In the genomic region with DNA sequence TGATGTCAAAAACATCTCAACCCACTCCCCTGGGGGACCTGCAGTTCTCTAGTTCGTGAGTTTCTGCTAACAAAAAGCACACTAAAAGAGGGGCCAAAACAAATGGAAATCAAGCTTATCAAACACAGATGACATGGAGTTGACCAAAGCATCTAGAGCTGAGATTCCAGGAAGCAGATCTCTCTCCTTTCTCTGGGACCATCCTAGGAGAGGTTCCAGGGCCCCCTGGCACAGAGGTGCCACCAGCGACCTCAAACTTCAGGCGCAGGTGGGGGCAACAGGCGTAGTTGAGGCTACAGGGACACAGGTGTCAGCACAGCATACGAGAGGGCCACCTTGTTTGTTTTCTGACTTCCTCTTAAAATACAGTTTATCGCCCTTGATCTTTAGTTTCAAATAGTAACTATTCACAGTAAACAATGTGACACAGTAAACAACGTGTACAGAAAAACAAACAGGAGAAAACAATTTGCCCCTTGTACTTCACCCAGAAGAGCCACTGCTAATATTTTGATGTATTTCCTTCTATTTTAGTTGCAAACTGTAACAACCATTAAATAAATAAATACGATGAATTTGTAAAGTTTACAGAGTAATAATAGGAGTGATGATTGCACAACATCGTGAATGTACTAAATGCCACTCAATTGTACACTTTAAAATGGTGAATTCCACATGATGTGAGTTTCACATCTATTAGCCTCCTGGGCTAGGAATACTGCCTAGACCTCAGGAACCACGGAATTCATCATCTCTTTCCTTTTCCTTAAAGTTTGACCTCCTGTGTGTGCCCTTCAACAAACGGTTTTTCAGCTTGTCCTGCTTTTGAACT, we compare ENCODE assay signal across 27 cellular contexts. TPM values are rescaled to one million over a fixed set of nuclear protein-coding genes. Genes with fewer than 3 reads are reported as not detected.
DNase-seq lines count a peak whose midpoint lies in the region; ATAC-seq, FAIRE-seq and TF ChIP-seq lines count a peak whose summit lies in the region.
"Had no signal": no experiment of that assay in that cellular context is flagged by ENCODE, and none has a peak within 500 bp of the region (broad histone marks: within the 10 kb centered on the region; RNA-seq: fewer than 3 reads in every experiment).

No MANE protein-coding gene starts in this region.

- no peak overlapping the region for H2AFZ ChIP-seq in OCI-LY3 (ENCODE audit: low read depth, low read length)

- H3K27ac ChIP-seq in OCI-LY3 (ENCODE audit: low read length) = peak overlapping the region; percentile 92
- no peak overlapping the region for H3K27ac ChIP-seq in left lung
- no peak overlapping the region for H3K27ac ChIP-seq in breast epithelium
- H3K27ac ChIP-seq: cardiac muscle cell, dorsolateral prefrontal cortex, heart right ventricle, sigmoid colon, suprapubic skin had no signal

- peak overlapping the region; percentile 0; the same call in 1 of the 2 replicates for H3K4me2 ChIP-seq in OCI-LY3 (ENCODE audit: low read length)

- no peaks in the 10 kb centered on the region for H3K9me3 ChIP-seq in OCI-LY3 (ENCODE audit: insufficient read depth, low read length)
- H3K9me3 ChIP-seq in left lung = no peaks in the 10 kb centered on the region
- H3K9me3 ChIP-seq in breast epithelium = no peaks in the 10 kb centered on the region
- H3K9me3 ChIP-seq: heart right ventricle, sigmoid colon, suprapubic skin had no signal

- no peaks in the 10 kb centered on the region for H4K20me1 ChIP-seq in OCI-LY3 (ENCODE audit: insufficient read depth, low read length)

- intact Hi-C loops in left lung (cut with DNase I) (no loop called here), breast epithelium (cut with DNase I; ENCODE audit: low total_unique reads) (no loop called here)

- H3K79me2 ChIP-seq in OCI-LY3 (ENCODE audit: low read length) = peaks cover 95% of the 10 kb centered on the region

- H3K4me1 ChIP-seq in OCI-LY3 (ENCODE audit: low read length) (peaks cover 97% of the 10 kb centered on the region), left lung (no peaks in the 10 kb centered on the region), breast epithelium (no peaks in the 10 kb centered on the region)
- H3K4me1 ChIP-seq: sigmoid colon, suprapubic skin had no signal

- TF ChIP-seq CTCF in OCI-LY3 (IDR thresholded peaks at IDR 0.05; ENCODE audit: low read depth, low read length) (no peak), left lung (IDR thresholded peaks at IDR 0.05) (no peak), breast epithelium (IDR thresholded peaks at IDR 0.05) (no peak)

- H3K4me3 ChIP-seq in OCI-LY3 (ENCODE audit: low read length) (no peak overlapping the region), left lung (no peak overlapping the region), breast epithelium (no peak overlapping the region)
- H3K4me3 ChIP-seq: cardiac muscle cell, dorsolateral prefrontal cortex, heart right ventricle, sigmoid colon, suprapubic skin had no signal

- H3K36me3 ChIP-seq in OCI-LY3 (replicated peaks; ENCODE audit: low read depth, low read length) = peaks cover 10% of the 10 kb centered on the region
- no peaks in the 10 kb centered on the region for H3K36me3 ChIP-seq in left lung
- H3K36me3 ChIP-seq in breast epithelium = no peaks in the 10 kb centered on the region
- H3K36me3 ChIP-seq: cardiac muscle cell, heart right ventricle, sigmoid colon, suprapubic skin had no signal

- peak; percentile 13 for FAIRE-seq in urothelium cell line (lab: Jason Lieb, UNC)
- FAIRE-seq: GM18507, H54 had no signal

- peak; percentile 26 for DNase-seq in DMS53 (lab: John Stamatoyannopoulos, UW)
- DNase-seq in DMS53 treated with DMSO at 0.1 percent for 48 hours (lab: John Stamatoyannopoulos, UW; ENCODE audit: unreplicated experiment) = no peak
- DNase-seq in left lung = peak; percentile 10 to 19
- no peak for DNase-seq in urothelium cell line (ENCODE audit: low spot score)
- DNase-seq in DMS114 treated with DMSO at 0.1 percent for 48 hours (lab: John Stamatoyannopoulos, UW; ENCODE audit: unreplicated experiment) = no peak
- no peak for DNase-seq in breast epithelium (ENCODE audit: low spot score in 2 of 2)
- no peak for DNase-seq in globus pallidus (ENCODE audit: low spot score)
- DNase-seq: 8988T; activated CD4-positive, alpha-beta T cell treated with anti-CD3 and anti-CD28 coated beads for 36 hours; activated naive CD4-positive, alpha-beta T cell treated with anti-CD3 and anti-CD28 coated beads for 36 hours; activated T-cell treated with anti-CD3 and anti-CD28 coated beads, Interleukin-2, amount 50 U/mL, for 48 hours; AML-193; amniotic stem cell; heart right ventricle; left ventricle myocardium superior; NCI-H146; NCI-H526 treated with DMSO at 0.1 percent for 48 hours; OCI-M1; Right ventricle myocardium superior; sigmoid colon; SW 1271 had no signal

- ATAC-seq in left lung = no peak
- ATAC-seq: activated CD4-positive, alpha-beta T cell treated with anti-CD3 and anti-CD28 coated beads for 36 hours; heart right ventricle; left ventricle myocardium superior had no signal

- no peak for TF ChIP-seq POLR2A in breast epithelium (IDR thresholded peaks at IDR 0.05)

- H3K27me3 ChIP-seq in OCI-LY3 (ENCODE audit: low read depth, low read length) (no peaks in the 10 kb centered on the region), left lung (peaks cover 0 to 19% of the 10 kb centered on the region in 2 donors), breast epithelium (no peaks in the 10 kb centered on the region)
- H3K27me3 ChIP-seq: cardiac muscle cell, sigmoid colon had no signal

- H3K9ac ChIP-seq in OCI-LY3 (ENCODE audit: low read length) = peak overlapping the region; percentile 37

RNA-seq across cellular contexts. Expression of a gene that starts 52.1 kb away (rescaled TPM):
- total RNA-seq in left lung (10 to 100 TPM in 1 of 2 donors, 1 to 10 TPM in 1; 8.1 to 10.6 TPM), breast epithelium (10 to 100 TPM in 2 of 3 donors, not detected in 1; 11.1 to 41.3 TPM)
- total RNA-seq: activated CD4-positive, alpha-beta T cell treated with anti-CD3 and anti-CD28 coated beads for 36 hours; activated naive CD4-positive, alpha-beta T cell treated with anti-CD3 and anti-CD28 coated beads for 36 hours; cardiac muscle cell; Right ventricle myocardium superior; suprapubic skin had no signal

Comparison
In these comparisons a context has a peak if more than half of its experiments do, and no peak if none do; other contexts are left out.
1. DNase-seq: peak in DMS53 (single experiment) and left lung (2 of 2); none in DMS53 treated with DMSO at 0.1 percent for 48 hours (single experiment), urothelium cell line (single experiment), DMS114 treated with DMSO at 0.1 percent for 48 hours (single experiment), breast epithelium (0 of 2) and globus pallidus (single experiment).